ENCODE assay signal across 26 cellular contexts in the genomic region with DNA sequence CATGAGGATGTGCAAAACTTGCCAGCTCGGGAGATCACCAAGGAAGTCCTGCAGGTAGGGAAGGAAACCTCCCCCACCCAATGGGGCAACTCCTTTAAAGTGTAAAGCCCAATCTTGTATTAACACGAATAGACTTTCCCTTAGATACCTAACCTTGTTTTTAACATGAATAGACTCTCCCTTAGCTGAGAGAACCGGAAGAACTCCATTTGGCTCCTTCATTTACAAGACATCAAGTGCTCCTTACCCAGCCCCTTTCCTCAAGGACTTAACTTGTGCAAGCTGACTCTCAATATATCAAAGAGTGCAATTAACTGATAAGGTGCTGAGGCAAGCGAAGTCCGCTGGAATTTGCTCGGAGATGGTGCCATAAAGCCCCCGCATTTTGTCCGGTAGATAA. TPM values are rescaled to one million over a fixed set of nuclear protein-coding genes. Genes with fewer than 3 reads are reported as not detected.
DNase-seq lines count a peak whose midpoint lies in the region; FAIRE-seq and TF ChIP-seq lines count a peak whose summit lies in the region.
"Had no signal": no experiment of that assay in that cellular context is flagged by ENCODE, and none has a peak within 500 bp of the region (broad histone marks: within the 10 kb centered on the region; RNA-seq: fewer than 3 reads in every experiment).

No MANE protein-coding gene starts in this region.

- H3K79me2 ChIP-seq in H9 (ENCODE audit: insufficient read depth, low read length) = no peaks in the 10 kb centered on the region
- H3K79me2 ChIP-seq in H1 (ENCODE audit: control insufficient read depth in 1 of 2, insufficient read depth in 2 of 2, low read length in 2 of 2) = no peaks in the 10 kb centered on the region

- peak overlapping the region in 1 of 3 experiments; percentile 76; a peak in 2 of 7 replicates for H3K27ac Mint-ChIP-seq in H9
- no peak overlapping the region for H3K27ac Mint-ChIP-seq in nephron progenitor cell
- H3K27ac Mint-ChIP-seq: CD8-positive, alpha-beta T cell; HFFc6; IgD-negative memory B cell had no signal

- H2BK12ac ChIP-seq in H9 (ENCODE audit: insufficient read length, low read depth, low read length) = no peak overlapping the region
- H2BK12ac ChIP-seq in H1 (ENCODE audit: low read depth, low read length) = peak overlapping the region; percentile 84; the same call in 1 of the 2 replicates

- H3K9me3 Mint-ChIP-seq in H9 (peaks cover 21 to 41% of the 10 kb centered on the region in 2 experiments), nephron progenitor cell (peaks cover 67% of the 10 kb centered on the region)
- H3K9me3 Mint-ChIP-seq: CD8-positive, alpha-beta T cell had no signal

- H2BK20ac ChIP-seq in H9 (ENCODE audit: low read depth, low read length, poor library complexity, severe bottlenecking) (no peak overlapping the region), H1 (ENCODE audit: low read length) (peak overlapping the region; percentile 8; the same call in 1 of the 2 replicates)

- peaks cover 26 to 45% of the 10 kb centered on the region in 2 experiments for H3K4me1 Mint-ChIP-seq in H9
- H3K4me1 Mint-ChIP-seq in nephron progenitor cell = peaks cover 18% of the 10 kb centered on the region
- H3K4me1 Mint-ChIP-seq: IgD-negative memory B cell had no signal

- no peak for TF ChIP-seq POLR2A in H1 (IDR thresholded peaks at IDR 0.05; ENCODE audit: control extremely low read depth in 1 of 2, low read depth in 2 of 2, low read length in 2 of 2)

- H3K9me3 ChIP-seq in H9 (ENCODE audit: control insufficient read depth, low read depth, low read length) (no peaks in the 10 kb centered on the region), H1 (ENCODE audit: insufficient read depth in 2 of 2, low read depth in 1 of 2, low read length in 1 of 2) (peaks cover 4 to 10% of the 10 kb centered on the region in 2 experiments; a peak in 2 of 4 replicates), iPS-18c (ENCODE audit: control insufficient read depth, insufficient read depth, low read length) (peaks cover 10% of the 10 kb centered on the region)
- H3K9me3 ChIP-seq in effector memory CD4-positive, alpha-beta T cell (ENCODE audit: control insufficient read depth, low read length) = no peaks in the 10 kb centered on the region
- H3K9me3 ChIP-seq: A549 had no signal

- POLR2A ChIA-PET in H1 (lab: Charles Lee; ENCODE audit: partially characterized antibody) = interaction anchor here (0.6 to 5.4 kb wide), 14 partner anchors 10 to 185 kb away, joined by 3 to 57 read pairs (median 6); a partner anchor contains a TSS

- H3K18ac ChIP-seq in H9 (ENCODE audit: insufficient read length, low read depth, low read length) (no peak overlapping the region), H1 (ENCODE audit: extremely low read depth, low read length) (peak overlapping the region; percentile 6; the same call in 1 of the 2 replicates)

- H3T11ph ChIP-seq in H9 (ENCODE audit: low read length) = no peak overlapping the region

- CTCF ChIA-PET in H1 (lab: Charles Lee; ENCODE audit: partially characterized antibody) = interaction anchor here (0.5 to 0.6 kb wide), 2 partner anchors 17 to 70 kb away, joined by 3 read pairs; no protein-coding TSS in a partner anchor

- peak; percentile 86 for FAIRE-seq in H1 (lab: Jason Lieb, UNC)
- FAIRE-seq: A549, GM12891, GM19239, H54, RCC 7860 had no signal

- H3K23ac ChIP-seq in H9 (ENCODE audit: insufficient read length, low read depth, low read length) (no peak overlapping the region), H1 (ENCODE audit: insufficient read length) (no peak overlapping the region)

- peak overlapping the region; percentile 24 for H3K27ac ChIP-seq in H9 (ENCODE audit: insufficient read length, low read depth, low read length)
- H3K27ac ChIP-seq in H1 (ENCODE audit: low read depth, low read length) = no peak overlapping the region
- H3K27ac ChIP-seq in effector memory CD4-positive, alpha-beta T cell (ENCODE audit: insufficient read depth, low read length, poor library complexity, severe bottlenecking) = no peak overlapping the region
- H3K27ac ChIP-seq: A549, BLaER1 had no signal

- peak overlapping the region; percentile 25 for H3K4me2 ChIP-seq in H9 (ENCODE audit: insufficient read depth, insufficient read length, low read length)
- H3K4me2 ChIP-seq in H1 (ENCODE audit: insufficient read depth in 1 of 2, low read depth in 2 of 2, low read length in 2 of 2) = peak overlapping the region; percentile 41 to 59
- H3K4me2 ChIP-seq: A549, BLaER1 had no signal

- peak overlapping the region in 1 of 4 experiments; percentile 11; a peak in 1 of 8 replicates for H3K4me3 ChIP-seq in H1 (ENCODE audit: extremely low read depth in 1 of 4, insufficient read depth in 2 of 4, low read depth in 3 of 4, low read length in 4 of 4)
- H3K4me3 ChIP-seq in iPS-18c (ENCODE audit: insufficient read depth, low read depth, low read length) = peak overlapping the region; percentile 17; the same call in 1 of the 2 replicates
- no peak overlapping the region for H3K4me3 ChIP-seq in effector memory CD4-positive, alpha-beta T cell (ENCODE audit: insufficient read depth, low read depth, low read length, poor library complexity, severe bottlenecking)
- H3K4me3 ChIP-seq: A549, BLaER1 had no signal

- H3K36me3 Mint-ChIP-seq in H9 (ENCODE audit: insufficient read depth in 1 of 3, low read depth in 3 of 3) (peaks cover 10 to 16% (median 13%) of the 10 kb centered on the region in 3 experiments), nephron progenitor cell (ENCODE audit: low read depth) (peaks cover 30% of the 10 kb centered on the region)
- H3K36me3 Mint-ChIP-seq: CD8-positive, alpha-beta T cell; IgD-negative memory B cell had no signal

- H2BK5ac ChIP-seq in H9 (ENCODE audit: insufficient read length, low read length) = no peak overlapping the region
- H2BK5ac ChIP-seq in H1 (ENCODE audit: low read depth, low read length) = peak overlapping the region; percentile 93; the same call in 1 of the 2 replicates

- H3K56ac ChIP-seq in H9 (ENCODE audit: insufficient read length, low read depth, low read length) (no peak overlapping the region), H1 (replicated peaks; ENCODE audit: insufficient read length, low read depth, low read length) (no peak overlapping the region)

- TF ChIP-seq CTCF in H9 (conservative IDR thresholded peaks at IDR 0.05) (no peak), H1 (IDR thresholded peaks at IDR 0.05; ENCODE audit: control extremely low read depth in 1 of 3, insufficient read depth in 1 of 3, low read depth in 1 of 3, low read length in 3 of 3) (no peak), nephron progenitor cell (IDR thresholded peaks at IDR 0.05) (no peak)

- peaks cover 12% of the 10 kb centered on the region for H3K27me3 Mint-ChIP-seq in H9 (ENCODE audit: low read depth)
- peaks cover 11% of the 10 kb centered on the region for H3K27me3 Mint-ChIP-seq in nephron progenitor cell (ENCODE audit: low read depth, poor library complexity)

- H2BK15ac ChIP-seq in H9 (ENCODE audit: low read depth, low read length) (no peak overlapping the region), H1 (ENCODE audit: low read length) (no peak overlapping the region)

- H3K23me2 ChIP-seq in H9 (ENCODE audit: insufficient read length, low read depth, low read length, poor library complexity, severe bottlenecking) (no peaks in the 10 kb centered on the region), H1 (ENCODE audit: low read depth, low read length) (no peaks in the 10 kb centered on the region)

- TF ChIP-seq EP300 in H1 (IDR thresholded peaks at IDR 0.05; ENCODE audit: borderline replicate concordance in 1 of 2, low read depth in 2 of 2, low read length in 2 of 2) = no peak

- H4K91ac ChIP-seq in H9 (ENCODE audit: insufficient read length, low read depth, low read length) (no peak overlapping the region), H1 (replicated peaks; ENCODE audit: insufficient read length, low read length) (peak overlapping the region; percentile 58)

- H3K14ac ChIP-seq in H9 (ENCODE audit: insufficient read depth, low read length) = no peak overlapping the region
- no peak overlapping the region for H3K14ac ChIP-seq in H1 (ENCODE audit: insufficient read length)

- H3K4me1 ChIP-seq in H9 (ENCODE audit: insufficient read depth, low read length) (no peaks in the 10 kb centered on the region; the same call in 1 of the 2 replicates), H1 (replicated peaks in 1 of 4; ENCODE audit: control insufficient read depth in 3 of 4, insufficient read depth in 4 of 4, low read length in 3 of 4) (peaks cover 2 to 20% (median 12%) of the 10 kb centered on the region in 4 experiments)
- no peaks in the 10 kb centered on the region for H3K4me1 ChIP-seq in effector memory CD4-positive, alpha-beta T cell (ENCODE audit: control insufficient read depth, insufficient read depth, low read length, poor library complexity, severe bottlenecking)
- H3K4me1 ChIP-seq: A549, BLaER1 had no signal

- WGBS in H9 (ENCODE audit: extremely low coverage, insufficient read length, low lambda C conversion rate) = no CpG with 5 or more reads among the region's 8 CpGs
- WGBS in H1 (ENCODE audit: extremely low coverage in 1 of 2, insufficient coverage in 1 of 2, insufficient read length in 1 of 2, insufficient replicate concordance in 2 of 2, low coverage in 1 of 2, low lambda C conversion rate in 2 of 2, missing lambda C conversion rate in 1 of 2), 2 experiments = 37% methylated on average over 8 of the region's 8 CpGs; no CpG with 5 or more reads in 1 of the 2 experiments

- no peak for TF ChIP-seq RAD21 in H1 (IDR thresholded peaks at IDR 0.05 in 1 of 2, conservative IDR thresholded peaks at IDR 0.05 in 1 of 2; ENCODE audit: low read depth in 2 of 2, low read length in 2 of 2)

- H4K8ac ChIP-seq in H9 (replicated peaks; ENCODE audit: insufficient read length, low read depth, low read length) (no peak overlapping the region), H1 (ENCODE audit: extremely low read depth, insufficient read depth, low read length) (no peak overlapping the region)

- H4K20me1 ChIP-seq in H9 (ENCODE audit: control insufficient read depth, insufficient read depth, insufficient read length) = no peaks in the 10 kb centered on the region
- no peaks in the 10 kb centered on the region for H4K20me1 ChIP-seq in H1 (replicated peaks in 1 of 2; ENCODE audit: control insufficient read depth in 1 of 2, insufficient read depth in 2 of 2, low read length in 2 of 2)
- H4K20me1 ChIP-seq: BLaER1 had no signal

- H3K9ac ChIP-seq in H9 (ENCODE audit: extremely low read depth, insufficient read length, low read length) = no peak overlapping the region
- H3K9ac ChIP-seq in H1 (replicated peaks in 1 of 4; ENCODE audit: extremely low read depth in 1 of 4, low read depth in 3 of 4, low read length in 3 of 4) = no peak overlapping the region
- H3K9ac ChIP-seq: BLaER1 had no signal

- no peaks in the 10 kb centered on the region for H3K36me3 ChIP-seq in H1 (ENCODE audit: control insufficient read depth in 2 of 4, insufficient read depth in 4 of 4, low read length in 3 of 4)
- no peaks in the 10 kb centered on the region for H3K36me3 ChIP-seq in effector memory CD4-positive, alpha-beta T cell (ENCODE audit: control insufficient read depth, insufficient read depth, low read length)
- H3K36me3 ChIP-seq: BLaER1 had no signal

- no peak for DNase-seq in H9
- DNase-seq in H1 (ENCODE audit: low read depth in 1 of 2, low spot score in 2 of 2) = no peak
- DNase-seq in nephron progenitor cell = no peak
- no peak for DNase-seq in stimulated activated CD4-positive, alpha-beta T cell treated with anti-CD3 and anti-CD28 coated beads, Interleukin-4, amount 100 ng/mL, for 4 hours
- no peak for DNase-seq in 8988T
- DNase-seq in activated CD8-positive, alpha-beta memory T cell treated with anti-CD3 and anti-CD28 coated beads for 24 hours = no peak
- no peak for DNase-seq in effector memory CD4-positive, alpha-beta T cell
- DNase-seq: Calu3; CD8-positive, alpha-beta T cell; HFFc6; Karpas-422; NCI-H1436; NCI-H2029 treated with DMSO at 0.1 percent for 48 hours; NCI-H510A; NCI-H748 treated with DMSO at 0.1 percent for 48 hours; NK-92 treated with Interleukin-12 subunit alpha and Interleukin-12 subunit beta, amount 100 ng/mL, for 24 hours had no signal

- H3K79me1 ChIP-seq in H9 (ENCODE audit: insufficient read depth, low read depth, low read length, poor library complexity, severe bottlenecking) (no peaks in the 10 kb centered on the region), H1 (ENCODE audit: low read depth, low read length) (no peaks in the 10 kb centered on the region)

- no peak overlapping the region for H4K5ac ChIP-seq in H9 (ENCODE audit: insufficient read length, low read depth, low read length)
- H4K5ac ChIP-seq in H1 (ENCODE audit: insufficient read length, low read depth, low read length) = no peak overlapping the region

- peak overlapping the region in 1 of 2 experiments; percentile 58; a peak in 3 of 5 replicates for H3K4me3 Mint-ChIP-seq in H9
- peak overlapping the region; percentile 72 for H3K4me3 Mint-ChIP-seq in nephron progenitor cell
- H3K4me3 Mint-ChIP-seq: CD8-positive, alpha-beta T cell; HFFc6; IgD-negative memory B cell had no signal

- H3K4ac ChIP-seq in H9 (ENCODE audit: low read depth, low read length) (no peak overlapping the region), H1 (replicated peaks; ENCODE audit: insufficient read length, low read depth, low read length) (no peak overlapping the region)

- H2AK5ac ChIP-seq in H9 (ENCODE audit: insufficient read length, low read length) (no peak overlapping the region), H1 (ENCODE audit: low read depth, low read length) (no peak overlapping the region)

- H2AFZ ChIP-seq in H9 (ENCODE audit: low read length) = no peak overlapping the region
- peak overlapping the region; percentile 42; the same call in 1 of the 2 replicates for H2AFZ ChIP-seq in H1 (ENCODE audit: low read length)

- H3K27me3 ChIP-seq in H9 (ENCODE audit: insufficient read depth, low read length) = no peaks in the 10 kb centered on the region
- H3K27me3 ChIP-seq in H1 (replicated peaks in 1 of 4; ENCODE audit: control insufficient read depth in 3 of 4, extremely low read depth in 1 of 4, insufficient read depth in 3 of 4, low read length in 3 of 4) = no peaks in the 10 kb centered on the region
- H3K27me3 ChIP-seq in effector memory CD4-positive, alpha-beta T cell (replicated peaks; ENCODE audit: control insufficient read depth, insufficient read depth, low read length, poor library complexity, severe bottlenecking) = peaks cover 6% of the 10 kb centered on the region
- H3K27me3 ChIP-seq: BLaER1 had no signal

- H2BK120ac ChIP-seq in H9 (ENCODE audit: low read depth, low read length, poor library complexity, severe bottlenecking) (no peak overlapping the region), H1 (replicated peaks; ENCODE audit: low read depth, low read length) (no peak overlapping the region)

RNA-seq across cellular contexts. Expression of a gene that starts 9.9 kb away (rescaled TPM):
- total RNA-seq in H9 (2021) = 80.1 and 88.7 TPM in 2 replicates
- total RNA-seq in H1 (2021; fragmentation: NEBNext Ultra II Directional; extraction: Animal tissue kit (Norgen Biotek cat#: 25700)) = 105 and 114 TPM in 2 replicates
- 41.2 and 41.7 TPM in 2 replicates for polyA plus RNA-seq in H1 (2011; rRNA removed)
- polyA plus RNA-seq in H1 (2011; cell fraction: cytosol; rRNA removed) = 55.4 TPM
- 84.8 TPM for polyA plus RNA-seq in H1 (2011; cell fraction: nucleus; rRNA removed)
- 28.6 to 45.6 TPM (median 33.4 TPM) in 4 replicates for polyA plus RNA-seq in H1 (2012, experiment 1 of 2)
- 5.5 TPM for polyA plus RNA-seq in H1 (2012, experiment 2 of 2)
- polyA plus RNA-seq in H1 (2013, experiment 1 of 2) = 86.2 TPM
- 80.4 TPM for polyA plus RNA-seq in H1 (2013, experiment 2 of 2)
- polyA minus RNA-seq in H1 (2011; rRNA and poly(A)+ RNA removed) = 50.8 and 72.6 TPM in 2 replicates
- 65.7 TPM for polyA minus RNA-seq in H1 (2011; cell fraction: cytosol; rRNA and poly(A)+ RNA removed)
- polyA minus RNA-seq in H1 (2011; cell fraction: nucleus; rRNA and poly(A)+ RNA removed) = 180 TPM
- total RNA-seq: HT-29, MCF 10A had no signal
- polyA plus RNA-seq: A549 had no signal

RNA-seq across cellular contexts. Expression of a gene that starts 28.6 kb away (rescaled TPM):
- 23.0 and 24.9 TPM in 2 replicates for total RNA-seq in H9 (2021)
- total RNA-seq in H1 (2021; fragmentation: NEBNext Ultra II Directional; extraction: Animal tissue kit (Norgen Biotek cat#: 25700)) = 21.7 and 27.5 TPM in 2 replicates
- polyA plus RNA-seq in H1 (2011; rRNA removed) = 4.1 and 4.3 TPM in 2 replicates
- polyA plus RNA-seq in H1 (2011; cell fraction: cytosol; rRNA removed) = 9.3 TPM
- 6.8 TPM for polyA plus RNA-seq in H1 (2011; cell fraction: nucleus; rRNA removed)
- 8.4 to 20.3 TPM (median 11.0 TPM) in 4 replicates for polyA plus RNA-seq in H1 (2012, experiment 1 of 2)
- polyA plus RNA-seq in H1 (2012, experiment 2 of 2) = 3.1 TPM
- 17.0 TPM for polyA plus RNA-seq in H1 (2013, experiment 1 of 2)
- polyA plus RNA-seq in H1 (2013, experiment 2 of 2) = 17.2 TPM
- 15.2 and 22.3 TPM in 2 replicates for polyA minus RNA-seq in H1 (2011; rRNA and poly(A)+ RNA removed)
- 8.3 TPM for polyA minus RNA-seq in H1 (2011; cell fraction: cytosol; rRNA and poly(A)+ RNA removed)
- 27.7 TPM for polyA minus RNA-seq in H1 (2011; cell fraction: nucleus; rRNA and poly(A)+ RNA removed)
- total RNA-seq: HT-29, MCF 10A had no signal
- polyA plus RNA-seq: A549 had no signal
